Comparison of ENCODE assay signal across 8 cellular contexts in the genomic region with DNA sequence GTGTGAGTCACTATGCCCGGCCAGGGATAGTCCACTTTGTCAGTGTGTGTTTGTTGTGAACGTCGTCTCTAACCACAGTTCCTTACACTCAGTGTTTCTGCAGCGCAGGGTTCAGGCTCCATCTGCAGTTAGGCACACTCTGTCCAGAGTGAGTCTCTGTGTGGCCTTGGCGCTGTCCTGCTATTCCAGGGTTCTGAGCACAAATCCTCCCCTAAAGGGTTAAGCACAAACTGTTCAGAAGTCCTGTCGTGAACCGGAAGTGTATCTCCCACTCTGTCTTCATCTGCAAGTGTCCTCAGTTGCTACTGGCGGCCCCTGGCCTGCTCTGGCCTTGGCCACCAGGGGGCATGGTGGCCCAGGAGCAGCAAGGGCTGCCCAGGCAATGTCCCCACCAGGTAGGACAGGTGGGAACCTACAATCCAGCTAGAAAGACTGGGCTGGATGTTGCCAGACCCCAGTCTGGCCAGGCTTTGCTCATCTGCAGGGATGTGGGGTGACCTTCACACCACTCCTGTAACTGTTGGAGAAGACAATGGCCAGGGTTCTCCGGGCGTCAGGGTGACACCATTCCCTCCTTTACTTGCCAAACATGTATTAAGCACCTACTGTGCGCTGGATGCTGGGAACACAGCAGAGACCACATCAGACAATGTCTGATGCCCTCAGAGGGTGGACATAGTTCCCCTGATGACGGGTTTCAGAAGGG. TPM values are rescaled to one million over a fixed set of nuclear protein-coding genes. Genes with fewer than 3 reads are reported as not detected.
DNase-seq lines count a peak whose midpoint lies in the region; FAIRE-seq and TF ChIP-seq lines count a peak whose summit lies in the region.

No MANE protein-coding gene starts in this region.

- H3K36me3 ChIP-seq in adipocyte (ENCODE audit: control insufficient read depth, insufficient read depth, low read length, severe bottlenecking): no peaks in the 10 kb centered on the region

- no peaks in the 10 kb centered on the region for H3K9me3 ChIP-seq in adipocyte (ENCODE audit: control insufficient read depth, low read length)

- WGBS in lower leg skin, 2 donors: 42 to 48% methylated on average over 12 of the region's 12 CpGs

- H3K27me3 ChIP-seq in adipocyte (replicated peaks; ENCODE audit: control insufficient read depth, insufficient read depth, low read length): no peaks in the 10 kb centered on the region

- DNase-seq in DMS53 treated with DMSO at 0.1 percent for 48 hours (lab: John Stamatoyannopoulos, UW; ENCODE audit: unreplicated experiment) (peak; percentile 81), H54 (ENCODE audit: insufficient read length, low spot score) (peak; percentile 50), NCI-H1105 (lab: John Stamatoyannopoulos, UW) (peak; percentile 72), T-helper 1 cell (peak; percentile 39 to 83 (median 54)), adipocyte (ENCODE audit: low read depth) (peak; percentile 76), hippocampal formation (lab: John Stamatoyannopoulos, UW) (peak; percentile 13 to 19), smooth muscle cell of the brain vasculature (ENCODE audit: low read depth, low spot score) (peak; percentile 29), lower leg skin (ENCODE audit: low spot score in 2 of 2) (no peak)

- no peak for TF ChIP-seq POLR2A in H54 (IDR thresholded peaks at IDR 0.05; ENCODE audit: low read depth, low read length)
- no peak for TF ChIP-seq POLR2A in lower leg skin (IDR thresholded peaks at IDR 0.05)

- peaks cover 10% of the 10 kb centered on the region for H3K4me1 ChIP-seq in adipocyte (ENCODE audit: control insufficient read depth, insufficient read depth, low read length)

- H3K9ac ChIP-seq in adipocyte (ENCODE audit: low read length): peak overlapping the region; percentile 35

- TF ChIP-seq CTCF in lower leg skin (IDR thresholded peaks at IDR 0.05): peak in 1 of 3 donors; percentile 94

- peak; percentile 45 for FAIRE-seq in H54 (lab: Jason Lieb, UNC)

- intact Hi-C loops in lower leg skin (cut with DNase I; ENCODE audit: low total_unique reads): loop anchor here (5.0 kb wide), 1 partner anchor 120 kb away; no protein-coding TSS in a partner anchor

- no peak overlapping the region for H3K4me3 ChIP-seq in adipocyte (ENCODE audit: low read length)
- H3K4me3 ChIP-seq in lower leg skin (ENCODE audit: low read depth, poor library complexity, severe bottlenecking): no peak overlapping the region

RNA-seq across cellular contexts. Expression of a gene that starts 38.6 kb away (rescaled TPM):
- total RNA-seq in lower leg skin: 100 to 1,000 TPM in 1 of 4 donors, 10 to 100 TPM in 3; 73.8 to 128 (median 87.7) TPM

RNA-seq across cellular contexts. Expression of a gene that starts 46.2 kb away (rescaled TPM):
- 100 to 1,000 TPM in 1 of 4 donors, 10 to 100 TPM in 3; 57.5 to 100 (median 69.8) TPM for total RNA-seq in lower leg skin

RNA-seq across cellular contexts. Expression of a gene that starts 46.5 kb away (rescaled TPM):
- 10 to 100 TPM; 16.1 to 40.2 (median 39.0) TPM for total RNA-seq in lower leg skin

Comparison
In these comparisons a context has a peak if more than half of its experiments do, and no peak if none do; other contexts are left out.
1. DNase-seq: peak in DMS53 treated with DMSO at 0.1 percent for 48 hours (single experiment), H54 (single experiment), NCI-H1105 (single experiment), T-helper 1 cell (5 of 5), adipocyte (single experiment), hippocampal formation (2 of 2) and smooth muscle cell of the brain vasculature (single experiment); none in lower leg skin (0 of 2).